Comparison of ENCODE assay signal across 2 cellular contexts in genomic region chr19:1309977-1310852, GRCh38.
TF ChIP-seq lines count a peak whose summit lies in the region.

No MANE protein-coding gene starts in this region.

TF ChIP-seq in IMR-90, 13 proteins besides CTCF, POLR2A, EP300 and RAD21:
- TF ChIP-seq USF2 (IDR thresholded peaks at IDR 0.05; ENCODE audit: low read depth, low read length) (no peak), ELK1 (IDR thresholded peaks at IDR 0.05; ENCODE audit: borderline replicate concordance, low read depth, low read length) (no peak), NFE2L2 (IDR thresholded peaks at IDR 0.05; ENCODE audit: low read depth, low read length) (no peak), CEBPB (IDR thresholded peaks at IDR 0.05; ENCODE audit: low read depth, low read length) (no peak), FOS (IDR thresholded peaks at IDR 0.05; ENCODE audit: low read depth, low read length) (no peak), BHLHE40 (IDR thresholded peaks at IDR 0.05; ENCODE audit: low read depth, low read length) (no peak), MAFK (IDR thresholded peaks at IDR 0.05; ENCODE audit: low read depth, low read length) (no peak), RCOR1 (IDR thresholded peaks at IDR 0.05; ENCODE audit: insufficient replicate concordance, low read length) (no peak), RFX5 (IDR thresholded peaks at IDR 0.05; ENCODE audit: low read depth, low read length) (no peak), MXI1 (IDR thresholded peaks at IDR 0.05; ENCODE audit: borderline replicate concordance, low read depth, low read length) (no peak), MAZ (IDR thresholded peaks at IDR 0.05; ENCODE audit: borderline replicate concordance, low read depth, low read length) (no peak), SMC3 (IDR thresholded peaks at IDR 0.05; ENCODE audit: low read depth, low read length) (no peak)

TF ChIP-seq in WTC11, 78 proteins besides CTCF, POLR2A, EP300 and RAD21 (continued from another document):
- TF ChIP-seq PRRX2 (CRISPR knock-in tag; IDR thresholded peaks at IDR 0.05) (no peak), FOXJ3 (CRISPR knock-in tag; IDR thresholded peaks at IDR 0.05; ENCODE audit: borderline replicate concordance) (no peak)
TF ChIP-seq in WTC11: peak in this region for 1.
